ENCODE assay signal across 29 cellular contexts in the genomic region with DNA sequence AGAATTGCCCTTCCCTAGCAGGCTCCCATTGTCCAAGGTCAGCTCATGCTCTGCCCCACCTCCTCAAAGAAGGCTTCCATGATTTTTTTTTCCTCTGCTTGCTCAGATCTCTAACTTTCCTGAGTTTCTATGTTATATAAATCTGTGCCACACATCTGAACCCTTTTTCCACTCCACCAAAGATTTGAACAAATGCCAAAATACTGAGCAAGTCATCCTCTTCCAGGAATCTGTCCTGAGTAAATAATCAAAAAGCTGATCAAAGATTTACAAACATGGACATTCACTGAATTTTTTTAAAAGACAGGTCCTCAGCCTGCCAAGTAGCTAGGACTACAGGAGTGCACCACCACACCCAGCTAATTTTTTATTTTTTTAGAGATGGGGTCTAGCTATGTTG.
"Had no signal": no experiment of that assay in that cellular context is flagged by ENCODE, and none has a peak within 500 bp of the region (broad histone marks: within the 10 kb centered on the region; RNA-seq: fewer than 3 reads in every experiment).

No MANE protein-coding gene starts in this region.

- H3K4me3 ChIP-seq: body of pancreas, left lung, lower lobe of right lung, skin epidermis, thoracic aorta had no signal

- DNase-seq: activated CD4-positive, alpha-beta memory T cell treated with anti-CD3 and anti-CD28 coated beads, Interleukin-2, amount 10 ng/mL, durations not matched to agents 7 days and 5 days; activated CD4-positive, alpha-beta T cell treated with anti-CD3 and anti-CD28 coated beads, Interleukin-2, amount 10 ng/mL, durations not matched to agents 7 days and 5 days; activated naive CD4-positive, alpha-beta T cell; activated T-cell treated with anti-CD3 and anti-CD28 coated beads, Interleukin-2, amount 50 U/mL, for 4 hours; aorta; body of pancreas; effector CD8-positive, alpha-beta T cell; head of caudate nucleus; hippocampal formation; left lung; lower lobe of right lung; mesendoderm; natural killer cell; retina; stimulated activated CD4-positive, alpha-beta T cell treated with anti-CD3 and anti-CD28 coated beads, Interleukin-12 subunit alpha, Interleukin-12 subunit beta, amount 100 ng/mL, for 4 hours; stimulated activated CD4-positive, alpha-beta T cell treated with anti-CD3 and anti-CD28 coated beads, Interleukin-4, amount 100 ng/mL, for 24 hours; T-helper 17 cell; T1000; trophoblast cell; WERI-Rb-1 had no signal

- H3K4me3 Mint-ChIP-seq: activated CD4-positive, alpha-beta memory T cell treated with anti-CD3 and anti-CD28 coated beads, Interleukin-2, amount 10 ng/mL, durations not matched to agents 7 days and 5 days; activated CD4-positive, alpha-beta T cell treated with anti-CD3 and anti-CD28 coated beads, Interleukin-2, amount 10 ng/mL, durations not matched to agents 7 days and 5 days; activated T-cell treated with anti-CD3 and anti-CD28 coated beads, Interleukin-2, amount 50 U/mL, for 4 hours; activated T-helper 17 cell treated with anti-CD3 and anti-CD28 coated beads, Interleukin-2, amount 50 U/mL, for 72 hours; natural killer cell; stimulated activated effector memory CD8-positive, alpha-beta T cell treated with anti-CD3 and anti-CD28 coated beads, Interleukin-12 subunit alpha, Interleukin-12 subunit beta, amount 100 ng/mL, for 72 hours; stimulated activated naive CD8-positive, alpha-beta T cell treated with anti-CD3 and anti-CD28 coated beads, Interleukin-15, Interleukin-2, amounts not matched to agents 100 ng/mL and 50 ng/mL, for 24 hours; T-helper 17 cell had no signal

- H3K27ac Mint-ChIP-seq: activated CD4-positive, alpha-beta memory T cell treated with anti-CD3 and anti-CD28 coated beads, Interleukin-2, amount 10 ng/mL, durations not matched to agents 7 days and 5 days; activated CD4-positive, alpha-beta T cell treated with anti-CD3 and anti-CD28 coated beads, Interleukin-2, amount 10 ng/mL, durations not matched to agents 7 days and 5 days; activated T-helper 17 cell treated with anti-CD3 and anti-CD28 coated beads, Interleukin-2, amount 50 U/mL, for 72 hours; natural killer cell; progenitor cell of endocrine pancreas; stimulated activated effector memory CD8-positive, alpha-beta T cell treated with anti-CD3 and anti-CD28 coated beads, Interleukin-12 subunit alpha, Interleukin-12 subunit beta, amount 100 ng/mL, for 72 hours; stimulated activated naive CD8-positive, alpha-beta T cell treated with anti-CD3 and anti-CD28 coated beads, Interleukin-15, Interleukin-2, amounts not matched to agents 100 ng/mL and 50 ng/mL, for 24 hours; T-helper 17 cell had no signal

- H3K4me1 Mint-ChIP-seq: activated CD4-positive, alpha-beta memory T cell treated with anti-CD3 and anti-CD28 coated beads, Interleukin-2, amount 10 ng/mL, durations not matched to agents 7 days and 5 days; activated CD4-positive, alpha-beta T cell treated with anti-CD3 and anti-CD28 coated beads, Interleukin-2, amount 10 ng/mL, durations not matched to agents 7 days and 5 days; activated T-helper 17 cell treated with anti-CD3 and anti-CD28 coated beads, Interleukin-2, amount 50 U/mL, for 72 hours; natural killer cell; stimulated activated effector memory CD8-positive, alpha-beta T cell treated with anti-CD3 and anti-CD28 coated beads, Interleukin-12 subunit alpha, Interleukin-12 subunit beta, amount 100 ng/mL, for 72 hours; T-helper 17 cell had no signal

- H3K9me3 Mint-ChIP-seq: activated CD4-positive, alpha-beta T cell treated with anti-CD3 and anti-CD28 coated beads, Interleukin-2, amount 10 ng/mL, durations not matched to agents 7 days and 5 days; activated T-cell treated with anti-CD3 and anti-CD28 coated beads, Interleukin-2, amount 50 U/mL, for 4 hours; activated T-helper 17 cell treated with anti-CD3 and anti-CD28 coated beads, Interleukin-2, amount 50 U/mL, for 72 hours; natural killer cell; stimulated activated effector memory CD8-positive, alpha-beta T cell treated with anti-CD3 and anti-CD28 coated beads, Interleukin-12 subunit alpha, Interleukin-12 subunit beta, amount 100 ng/mL, for 72 hours; stimulated activated naive CD8-positive, alpha-beta T cell treated with anti-CD3 and anti-CD28 coated beads, Interleukin-15, Interleukin-2, amounts not matched to agents 100 ng/mL and 50 ng/mL, for 24 hours had no signal

- ATAC-seq: activated CD4-positive, CD25-positive, alpha-beta regulatory T cell treated with anti-CD3 and anti-CD28 coated beads, Interleukin-2, amount 50 U/mL, for 24 hours; activated naive CD4-positive, alpha-beta T cell treated with anti-CD3 and anti-CD28 coated beads, Interleukin-2, amount 50 U/mL, for 72 hours; activated T-cell treated with anti-CD3 and anti-CD28 coated beads, Interleukin-2, amount 50 U/mL, for 4 hours; activated T-helper 17 cell treated with anti-CD3 and anti-CD28 coated beads, Interleukin-2, amount 50 U/mL, for 72 hours; body of pancreas; left lung; lower lobe of right lung; natural killer cell; sciatic nerve; stimulated activated effector memory CD8-positive, alpha-beta T cell treated with anti-CD3 and anti-CD28 coated beads, Interleukin-12 subunit alpha, Interleukin-12 subunit beta, amount 100 ng/mL, for 72 hours; T-helper 17 cell had no signal

- H3K36me3 Mint-ChIP-seq: activated naive CD4-positive, alpha-beta T cell treated with anti-CD3 and anti-CD28 coated beads, Interleukin-2, amount 50 U/mL, for 72 hours; natural killer cell; stimulated activated effector memory CD8-positive, alpha-beta T cell treated with anti-CD3 and anti-CD28 coated beads, Interleukin-12 subunit alpha, Interleukin-12 subunit beta, amount 100 ng/mL, for 72 hours had no signal

- H3K27me3 Mint-ChIP-seq: activated CD4-positive, alpha-beta T cell treated with anti-CD3 and anti-CD28 coated beads, Interleukin-2, amount 10 ng/mL, durations not matched to agents 7 days and 5 days; activated T-helper 17 cell treated with anti-CD3 and anti-CD28 coated beads, Interleukin-2, amount 50 U/mL, for 72 hours; progenitor cell of endocrine pancreas; stimulated activated naive CD8-positive, alpha-beta T cell treated with anti-CD3 and anti-CD28 coated beads, Interleukin-15, Interleukin-2, amounts not matched to agents 100 ng/mL and 50 ng/mL, for 24 hours; T-helper 17 cell had no signal
